1 cellular context compared by ENCODE assay signal in genomic region chr16:1651509-1652342, GRCh38.
TF ChIP-seq lines count a peak whose summit lies in the region.

No MANE protein-coding gene starts in this region.

TF ChIP-seq in K562, 482 proteins besides CTCF, POLR2A, EP300 and RAD21 (continued from another document and continues in another):
- TF ChIP-seq ZBTB40 (IDR thresholded peaks at IDR 0.05) (no peak), ZBTB40 (CRISPR knock-in tag; IDR thresholded peaks at IDR 0.05) (peak; percentile 33; the same call in 1 of the 2 replicates), TEAD2 (tag; IDR thresholded peaks at IDR 0.05) (no peak), ZNF77 (CRISPR knock-in tag; IDR thresholded peaks at IDR 0.05) (no peak), CBFB (CRISPR knock-in tag; IDR thresholded peaks at IDR 0.05) (peak; percentile 98), ZHX1 (conservative IDR thresholded peaks at IDR 0.05; ENCODE audit: low read length) (no peak), SRSF7 (optimal IDR thresholded peaks at IDR 0.05; ENCODE audit: low read depth, low read length) (no peak), MAX (CRISPR knock-in tag; IDR thresholded peaks at IDR 0.05) (peak; percentile 47; the same call in 1 of the 2 replicates), PURB (CRISPR knock-in tag; IDR thresholded peaks at IDR 0.05; ENCODE audit: low read depth) (no peak), SMAD2 (IDR thresholded peaks at IDR 0.05; ENCODE audit: low read depth, low read length) (no peak), PHB2 (IDR thresholded peaks at IDR 0.05; ENCODE audit: low read depth) (no peak), ZNF507 (tag; conservative IDR thresholded peaks at IDR 0.05) (no peak), NR1H2 (CRISPR knock-in tag; IDR thresholded peaks at IDR 0.05) (peak; percentile 100), ATF7 (IDR thresholded peaks at IDR 0.05) (no peak), PHF21A (IDR thresholded peaks at IDR 0.05; ENCODE audit: borderline replicate concordance, low read depth) (no peak), ILF3 (IDR thresholded peaks at IDR 0.05; ENCODE audit: borderline replicate concordance) (no peak), MCM2 (IDR thresholded peaks at IDR 0.05; ENCODE audit: low read depth) (no peak), GTF2F1 (IDR thresholded peaks at IDR 0.05; ENCODE audit: low read depth, low read length) (no peak), ARNT (IDR thresholded peaks at IDR 0.05) (peak in 1 of 2 experiments; percentile 76; a peak in 2 of 4 replicates), JUN (IDR thresholded peaks at IDR 0.05; ENCODE audit: borderline replicate concordance, low read depth, low read length) (no peak), JUN (CRISPR knock-in tag; IDR thresholded peaks at IDR 0.05; ENCODE audit: borderline replicate concordance) (0 out of 2 replicates have a peak, but pooled peaks have one; percentile 34), TAF15 (IDR thresholded peaks at IDR 0.05; ENCODE audit: low read depth, low read length) (no peak), MBD1 (CRISPR knock-in tag; IDR thresholded peaks at IDR 0.05) (no peak), FOXM1 (IDR thresholded peaks at IDR 0.05; ENCODE audit: low read depth) (no peak), FOXM1 (CRISPR knock-in tag; IDR thresholded peaks at IDR 0.05; ENCODE audit: low read depth) (0 out of 2 replicates have a peak, but pooled peaks have one; percentile 75), ESRRA (IDR thresholded peaks at IDR 0.05; ENCODE audit: borderline replicate concordance, low read depth) (peak; percentile 99), KDM1A (IDR thresholded peaks at IDR 0.05) (0 out of 4 replicates have a peak, but pooled peaks of 1 of the 2 experiments have one; percentile 21), THRA (IDR thresholded peaks at IDR 0.05) (peak; percentile 87), ZKSCAN1 (IDR thresholded peaks at IDR 0.05; ENCODE audit: low read depth, low read length) (no peak), NR2C1 (IDR thresholded peaks at IDR 0.05) (peak; percentile 95), NR2C1 (tag; IDR thresholded peaks at IDR 0.05) (peak; percentile 93), USF1 (CRISPR knock-in tag; IDR thresholded peaks at IDR 0.05) (peak; percentile 58; the same call in 1 of the 2 replicates), ZBTB17 (CRISPR knock-in tag; IDR thresholded peaks at IDR 0.05) (no peak), ZNF740 (CRISPR knock-in tag; IDR thresholded peaks at IDR 0.05) (peak; percentile 43; the same call in 1 of the 2 replicates), ZNF740 (tag; IDR thresholded peaks at IDR 0.05) (no peak), ZNF445 (CRISPR knock-in tag; IDR thresholded peaks at IDR 0.05; ENCODE audit: low read depth) (no peak), ARID3B (CRISPR knock-in tag; IDR thresholded peaks at IDR 0.05; ENCODE audit: borderline replicate concordance) (no peak), NR2F6 (CRISPR knock-in tag; IDR thresholded peaks at IDR 0.05) (no peak), ZEB2 (IDR thresholded peaks at IDR 0.05) (0 out of 2 replicates have a peak, but pooled peaks have one; percentile 23), NR2C2 (CRISPR knock-in tag; IDR thresholded peaks at IDR 0.05) (peak; percentile 95), NR2C2 (tag; IDR thresholded peaks at IDR 0.05) (peak; percentile 93), ZNF518B (CRISPR knock-in tag; IDR thresholded peaks at IDR 0.05) (no peak)
